ENCODE assay signal across 18 cellular contexts in genomic region chr17:79620207-79621038, GRCh38. TPM values are rescaled to one million over a fixed set of nuclear protein-coding genes. Genes with fewer than 3 reads are reported as not detected.
A peak's percentile ranks its signal among the peaks of the same experiment; 100 is the strongest.
DNase-seq lines count a peak whose midpoint lies in the region; ATAC-seq and TF ChIP-seq lines count a peak whose summit lies in the region.
"Had no signal": no experiment of that assay in that cellular context is flagged by ENCODE, and none has a peak within 500 bp of the region (broad histone marks: within the 10 kb centered on the region; RNA-seq: fewer than 3 reads in every experiment).

No MANE protein-coding gene starts in this region.

- H3K4me1 ChIP-seq in uterus = no peaks in the 10 kb centered on the region
- H3K4me1 ChIP-seq: foreskin keratinocyte, parathyroid adenoma, vagina had no signal

- H3K4me3 Mint-ChIP-seq in osteocyte (ENCODE audit: unreplicated experiment) = no peak overlapping the region
- H3K4me3 Mint-ChIP-seq: activated B cell treated with CpG ODN at 0.5 μM for 24 hours; activated T-helper 17 cell treated with anti-CD3 and anti-CD28 coated beads, Interleukin-2, amount 50 U/mL, for 72 hours had no signal

- no peaks in the 10 kb centered on the region for H3K36me3 ChIP-seq in uterus
- H3K36me3 ChIP-seq: vagina had no signal

- DNase-seq in cardiac septum (ENCODE audit: low spot score) = peak; percentile 33
- no peak for DNase-seq in left ventricle myocardium superior
- DNase-seq in ecto neural progenitor cell (ENCODE audit: low spot score) = peak; percentile 43
- DNase-seq in osteocyte (ENCODE audit: extremely low spot score, unreplicated experiment) = peak; percentile 59
- DNase-seq in uterus = peak; percentile 4 to 6
- no peak for DNase-seq in NCI-H1092 (lab: John Stamatoyannopoulos, UW)
- no peak for DNase-seq in effector CD8-positive, alpha-beta T cell (lab: John Stamatoyannopoulos, UW)
- DNase-seq: activated B cell treated with CpG ODN at 0.5 μM for 24 hours; activated CD8-positive, alpha-beta memory T cell treated with anti-CD3 and anti-CD28 coated beads for 24 hours; foreskin keratinocyte; SHP77; stimulated activated CD4-positive, alpha-beta T cell treated with anti-CD3 and anti-CD28 coated beads, Interleukin-12 subunit alpha, Interleukin-12 subunit beta, amount 100 ng/mL, for 4 hours; stimulated activated naive CD4-positive, alpha-beta T cell had no signal

- H3K27ac ChIP-seq in uterus = no peak overlapping the region
- H3K27ac ChIP-seq: foreskin keratinocyte, parathyroid adenoma, vagina had no signal

- TF ChIP-seq CTCF in osteocyte (IDR thresholded peaks at IDR 0.05) (no peak), uterus (IDR thresholded peaks at IDR 0.05) (no peak)

- H3K4me1 Mint-ChIP-seq in osteocyte (ENCODE audit: unreplicated experiment) = no peaks in the 10 kb centered on the region
- H3K4me1 Mint-ChIP-seq: activated B cell treated with CpG ODN at 0.5 μM for 24 hours; activated T-helper 17 cell treated with anti-CD3 and anti-CD28 coated beads, Interleukin-2, amount 50 U/mL, for 72 hours had no signal

- H3K4me3 ChIP-seq in uterus = no peak overlapping the region
- H3K4me3 ChIP-seq: vagina had no signal

- TF ChIP-seq POLR2A in uterus (IDR thresholded peaks at IDR 0.05) = no peak

- H3K27ac Mint-ChIP-seq in osteocyte (ENCODE audit: unreplicated experiment) = no peak overlapping the region
- H3K27ac Mint-ChIP-seq: activated B cell treated with CpG ODN at 0.5 μM for 24 hours; activated T-helper 17 cell treated with anti-CD3 and anti-CD28 coated beads, Interleukin-2, amount 50 U/mL, for 72 hours had no signal

- no peaks in the 10 kb centered on the region for H3K36me3 Mint-ChIP-seq in osteocyte (ENCODE audit: unreplicated experiment)

- H3K9me3 ChIP-seq in uterus = no peaks in the 10 kb centered on the region
- H3K9me3 ChIP-seq: vagina had no signal

- intact Hi-C loops in cardiac septum (cut with DNase I) (no loop called here), left ventricle myocardium superior (cut with micrococcal nuclease) (no loop called here), uterus (cut with DNase I; ENCODE audit: low total_unique reads) (no loop called here)

- H3K9me3 Mint-ChIP-seq in osteocyte (ENCODE audit: unreplicated experiment) = no peaks in the 10 kb centered on the region
- H3K9me3 Mint-ChIP-seq: activated T-helper 17 cell treated with anti-CD3 and anti-CD28 coated beads, Interleukin-2, amount 50 U/mL, for 72 hours had no signal

- ATAC-seq in left ventricle myocardium superior = no peak
- ATAC-seq in HG02610 (IDR thresholded peaks at IDR 0.05; ENCODE audit: unreplicated experiment) = no peak
- ATAC-seq: activated T-helper 17 cell treated with anti-CD3 and anti-CD28 coated beads, Interleukin-2, amount 50 U/mL, for 72 hours; foreskin keratinocyte had no signal

- peaks cover 30% of the 10 kb centered on the region for H3K27me3 Mint-ChIP-seq in osteocyte (ENCODE audit: unreplicated experiment)

- no peaks in the 10 kb centered on the region for H3K27me3 ChIP-seq in uterus
- H3K27me3 ChIP-seq: foreskin keratinocyte, vagina had no signal

RNA-seq across cellular contexts. Expression of gene RBFOX3, which starts 9.6 kb away (rescaled TPM):
- total RNA-seq in cardiac septum (not detected), left ventricle myocardium superior (not detected), osteocyte (not detected in 2 replicates), uterus (1 to 10 TPM in 3 of 4 donors, under 1 TPM in 1; 0.69 to 5.3 (median 2.7) TPM)
- total RNA-seq: activated T-helper 17 cell treated with anti-CD3 and anti-CD28 coated beads, Interleukin-2, amount 50 U/mL, for 72 hours; foreskin keratinocyte; T-helper 1 cell treated with Interleukin-12 subunit alpha and Interleukin-12 subunit beta and Interleukin-4 antibody, amounts not matched to agents 30 ng/mL and 1 ng/mL, for 36 hours had no signal

Comparison
In these comparisons a context has a peak if more than half of its experiments do, and no peak if none do; other contexts are left out.
1. DNase-seq: peak in cardiac septum (single experiment), ecto neural progenitor cell (single experiment), osteocyte (single experiment) and uterus (2 of 2); none in left ventricle myocardium superior (single experiment), NCI-H1092 (single experiment) and effector CD8-positive, alpha-beta T cell (single experiment).